ENCODE assay signal across 9 cellular contexts in the genomic region with DNA sequence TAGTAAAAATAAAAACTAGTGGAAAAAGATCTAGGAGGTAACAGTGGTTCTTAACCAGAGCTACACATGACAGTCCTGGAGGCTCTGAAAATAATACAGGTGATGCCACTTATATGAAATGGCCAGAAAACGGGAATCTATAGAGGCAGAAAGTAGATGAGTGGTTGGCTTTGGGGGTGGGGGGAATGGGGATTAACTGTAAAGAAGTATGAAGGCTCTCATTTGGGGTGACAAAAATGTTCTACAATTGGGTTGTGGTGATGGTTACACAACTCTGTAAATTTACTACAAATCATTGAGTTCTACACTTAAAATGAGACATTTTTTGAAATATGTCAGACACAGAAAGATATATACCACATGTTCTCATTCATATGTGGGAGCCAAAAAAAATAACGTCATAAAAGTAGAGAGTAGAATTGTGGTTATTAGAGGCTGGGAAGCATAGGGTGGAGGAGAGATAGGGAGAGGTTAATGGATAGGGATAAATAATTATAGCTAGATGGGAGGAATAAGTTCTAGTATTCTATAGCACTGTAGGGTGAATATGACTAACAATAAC. TPM values are rescaled to one million over a fixed set of nuclear protein-coding genes. Genes with fewer than 3 reads are reported as not detected.
DNase-seq lines count a peak whose midpoint lies in the region; ATAC-seq, FAIRE-seq and TF ChIP-seq lines count a peak whose summit lies in the region.
"Had no signal": no experiment of that assay in that cellular context is flagged by ENCODE, and none has a peak within 500 bp of the region (broad histone marks: within the 10 kb centered on the region; RNA-seq: fewer than 3 reads in every experiment).

No MANE protein-coding gene starts in this region.

- no peaks in the 10 kb centered on the region for H3K9me3 Mint-ChIP-seq in effector memory CD8-positive, alpha-beta T cell
- H3K9me3 Mint-ChIP-seq in endodermal cell, result no peaks in the 10 kb centered on the region
- H3K9me3 Mint-ChIP-seq in activated CD4-positive, alpha-beta T cell treated with anti-CD3 and anti-CD28 coated beads, Interleukin-2, amount 10 ng/mL, durations not matched to agents 7 days and 5 days, result no peaks in the 10 kb centered on the region

- CTCF ChIA-PET in activated CD4-positive, alpha-beta T cell treated with anti-CD3 and anti-CD28 coated beads, Interleukin-2, amount 10 ng/mL, durations not matched to agents 7 days and 5 days (lab: Charles Lee), result interaction anchor here (0.9 kb wide), 1 partner anchor 11 kb away, joined by 3 read pairs; no protein-coding TSS in a partner anchor

- H3K27me3 ChIP-seq in Karpas-422 (ENCODE audit: low read length), result no peaks in the 10 kb centered on the region
- H3K27me3 ChIP-seq in pancreas, result no peaks in the 10 kb centered on the region
- no peaks in the 10 kb centered on the region for H3K27me3 ChIP-seq in endodermal cell (ENCODE audit: control insufficient read depth, insufficient read depth, low read length, poor library complexity, severe bottlenecking)

- FAIRE-seq in pancreas (lab: Jason Lieb, UNC) (no peak), GM19239 (lab: Jason Lieb, UNC) (no peak)

- WGBS in pancreas, 2 donors, result 51 to 62% methylated on average over 2 of the region's 2 CpGs
- 85 to 93% methylated on average over 2 of the region's 2 CpGs for WGBS in endodermal cell (ENCODE audit: insufficient coverage in 1 of 2, insufficient read length in 1 of 2), 2 experiments

- H3K27ac ChIP-seq in 22Rv1 (peak overlapping the region; percentile 48), Karpas-422 (ENCODE audit: low read length) (peak overlapping the region; percentile 20; the same call in 1 of the 2 replicates), pancreas (peak overlapping the region; percentile 3 to 53 (median 50)), endodermal cell (ENCODE audit: low read depth, low read length) (no peak overlapping the region)

- DNase-seq in Karpas-422, result no peak
- no peak for DNase-seq in effector memory CD8-positive, alpha-beta T cell
- DNase-seq in pancreas, result no peak
- no peak for DNase-seq in endodermal cell
- no peak for DNase-seq in activated CD4-positive, alpha-beta T cell treated with anti-CD3 and anti-CD28 coated beads, Interleukin-2, amount 10 ng/mL, durations not matched to agents 7 days and 5 days
- no peak for DNase-seq in GM19239 (ENCODE audit: insufficient read length, low spot score)
- no peak for DNase-seq in GOT3 (lab: John Stamatoyannopoulos, UW)
- DNase-seq: NCI-H1436 had no signal

- H3K9ac ChIP-seq in Karpas-422 (ENCODE audit: low read length), result peak overlapping the region; percentile 29; the same call in 1 of the 2 replicates
- H3K9ac ChIP-seq in endodermal cell (ENCODE audit: extremely low read depth, low read length, poor library complexity, severe bottlenecking), result no peak overlapping the region

- H3K4me1 Mint-ChIP-seq in effector memory CD8-positive, alpha-beta T cell (ENCODE audit: low read depth in 2 of 2), result peaks cover 48 to 55% of the 10 kb centered on the region in 2 donors
- peaks cover 39% of the 10 kb centered on the region for H3K4me1 Mint-ChIP-seq in endodermal cell
- H3K4me1 Mint-ChIP-seq in activated CD4-positive, alpha-beta T cell treated with anti-CD3 and anti-CD28 coated beads, Interleukin-2, amount 10 ng/mL, durations not matched to agents 7 days and 5 days, result peaks cover 43% of the 10 kb centered on the region

- POLR2A ChIA-PET in activated CD4-positive, alpha-beta T cell treated with anti-CD3 and anti-CD28 coated beads, Interleukin-2, amount 10 ng/mL, durations not matched to agents 7 days and 5 days (lab: Charles Lee), result no interaction called here

- H3K9me3 ChIP-seq in Karpas-422 (ENCODE audit: low read length), result no peaks in the 10 kb centered on the region
- no peaks in the 10 kb centered on the region for H3K9me3 ChIP-seq in pancreas
- no peaks in the 10 kb centered on the region for H3K9me3 ChIP-seq in endodermal cell (ENCODE audit: control insufficient read depth, low read length)

- H3K4me3 ChIP-seq in Karpas-422 (ENCODE audit: low read length) (no peak overlapping the region), pancreas (no peak overlapping the region), endodermal cell (ENCODE audit: low read length) (no peak overlapping the region)

- H2AFZ ChIP-seq in Karpas-422 (ENCODE audit: low read length), result no peak overlapping the region

- peaks cover 12% of the 10 kb centered on the region for H3K36me3 Mint-ChIP-seq in effector memory CD8-positive, alpha-beta T cell (ENCODE audit: insufficient read depth)
- H3K36me3 Mint-ChIP-seq in endodermal cell (ENCODE audit: low read depth), result no peaks in the 10 kb centered on the region
- no peaks in the 10 kb centered on the region for H3K36me3 Mint-ChIP-seq in activated CD4-positive, alpha-beta T cell treated with anti-CD3 and anti-CD28 coated beads, Interleukin-2, amount 10 ng/mL, durations not matched to agents 7 days and 5 days (ENCODE audit: low read depth)

- no peak overlapping the region for H3K4me3 Mint-ChIP-seq in effector memory CD8-positive, alpha-beta T cell
- no peak overlapping the region for H3K4me3 Mint-ChIP-seq in endodermal cell
- H3K4me3 Mint-ChIP-seq in activated CD4-positive, alpha-beta T cell treated with anti-CD3 and anti-CD28 coated beads, Interleukin-2, amount 10 ng/mL, durations not matched to agents 7 days and 5 days, result no peak overlapping the region

- peaks cover 91% of the 10 kb centered on the region for H3K79me2 ChIP-seq in Karpas-422 (ENCODE audit: low read length)

- H3K27me3 Mint-ChIP-seq in effector memory CD8-positive, alpha-beta T cell, result no peaks in the 10 kb centered on the region
- no peaks in the 10 kb centered on the region for H3K27me3 Mint-ChIP-seq in endodermal cell (ENCODE audit: insufficient read depth)
- no peaks in the 10 kb centered on the region for H3K27me3 Mint-ChIP-seq in activated CD4-positive, alpha-beta T cell treated with anti-CD3 and anti-CD28 coated beads, Interleukin-2, amount 10 ng/mL, durations not matched to agents 7 days and 5 days

- H3K4me2 ChIP-seq in Karpas-422 (ENCODE audit: low read depth, low read length, poor library complexity, severe bottlenecking), result peak overlapping the region; percentile 51

- no peaks in the 10 kb centered on the region for H3K36me3 ChIP-seq in Karpas-422 (ENCODE audit: insufficient read depth, low read length)
- H3K36me3 ChIP-seq in pancreas, result no peaks in the 10 kb centered on the region
- H3K36me3 ChIP-seq in endodermal cell (ENCODE audit: control insufficient read depth, insufficient read depth, low read length), result no peaks in the 10 kb centered on the region

- H3K27ac Mint-ChIP-seq in effector memory CD8-positive, alpha-beta T cell, result peak overlapping the region; percentile 5 to 32
- H3K27ac Mint-ChIP-seq in endodermal cell, result no peak overlapping the region
- H3K27ac Mint-ChIP-seq in activated CD4-positive, alpha-beta T cell treated with anti-CD3 and anti-CD28 coated beads, Interleukin-2, amount 10 ng/mL, durations not matched to agents 7 days and 5 days, result no peak overlapping the region

- no peak for ATAC-seq in effector memory CD8-positive, alpha-beta T cell (replicated peaks)
- no peak for ATAC-seq in pancreas

- TF ChIP-seq CTCF in 22Rv1 (IDR thresholded peaks at IDR 0.05) (no peak), pancreas (IDR thresholded peaks at IDR 0.05) (no peak), endodermal cell (conservative IDR thresholded peaks at IDR 0.05) (no peak)

- peaks cover 43% of the 10 kb centered on the region for H4K20me1 ChIP-seq in Karpas-422 (ENCODE audit: insufficient read depth, low read depth, low read length)

- H3K4me1 ChIP-seq in Karpas-422 (ENCODE audit: low read length) (peaks cover 67% of the 10 kb centered on the region), pancreas (peaks cover 44 to 56% (median 54%) of the 10 kb centered on the region in 3 donors), endodermal cell (ENCODE audit: control insufficient read depth, insufficient read depth, low read length) (peaks cover 11% of the 10 kb centered on the region)

- intact Hi-C loops in pancreas (cut with DNase I), result no loop called here

- no peaks in the 10 kb centered on the region for H3K9me2 ChIP-seq in Karpas-422 (replicated peaks; ENCODE audit: insufficient read depth, low read length)

RNA-seq across cellular contexts. Expression of gene ARHGAP17, which starts 25.7 kb away (rescaled TPM):
- total RNA-seq in Karpas-422 (2014; rRNA removed; shearing (Covaris generic); ENCODE audit: low replicate concordance), result 34.2 and 35.2 TPM in 2 replicates
- total RNA-seq in pancreas (10 to 100 TPM; 15.2 to 44.5 (median 24.1) TPM), endodermal cell (100 to 1,000 TPM in 1 of 2 donors, 10 to 100 TPM in 1; 95.0 to 106 TPM)
- 10 to 100 TPM; 27.3 to 39.9 TPM for polyA plus RNA-seq in pancreas
- polyA plus RNA-seq in endodermal cell (2013, experiment 1 of 2), result 59.0 TPM
- polyA plus RNA-seq in endodermal cell (2013, experiment 2 of 2), result 53.9 TPM
- 10 to 100 TPM; 72.4 to 73.2 TPM for total RNA-seq in activated CD4-positive, alpha-beta T cell treated with anti-CD3 and anti-CD28 coated beads, Interleukin-2, amount 10 ng/mL, durations not matched to agents 7 days and 5 days

Comparison
In these comparisons a context has a peak if more than half of its experiments do, and no peak if none do; other contexts are left out.
1. H3K27ac Mint-ChIP-seq: peak in effector memory CD8-positive, alpha-beta T cell (2 of 2); none in endodermal cell (single experiment) and activated CD4-positive, alpha-beta T cell treated with anti-CD3 and anti-CD28 coated beads, Interleukin-2, amount 10 ng/mL, durations not matched to agents 7 days and 5 days (single experiment).